In the genomic region with DNA sequence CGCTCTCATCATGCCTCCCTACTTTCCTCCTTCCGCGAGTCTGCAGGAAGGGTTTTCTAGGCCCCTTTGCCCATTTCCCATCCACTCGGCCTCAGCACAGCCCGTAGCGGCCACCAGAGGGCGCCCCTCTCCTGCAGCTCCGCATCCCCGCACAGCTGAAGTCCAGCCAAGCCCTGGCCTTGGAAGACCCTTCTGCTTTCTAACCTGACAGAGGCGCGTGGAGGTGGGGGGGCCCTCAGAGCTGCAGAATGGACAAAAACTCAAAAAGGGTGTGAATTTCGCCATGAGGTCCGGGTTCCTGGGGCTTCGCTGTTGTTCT, we compare ENCODE assay signal across 8 cellular contexts.
A peak's percentile ranks its signal among the peaks of the same experiment; 100 is the strongest.
DNase-seq lines count a peak whose midpoint lies in the region; ATAC-seq, FAIRE-seq and TF ChIP-seq lines count a peak whose summit lies in the region.
"Not testable (repeated sequence)": the region's sequence is repeated elsewhere in the genome, so short reads cannot be mapped to it uniquely, and the experiment has no call there.

No MANE protein-coding gene starts in this region.

- H3K27me3 Mint-ChIP-seq in memory B cell; stimulated activated naive CD8-positive, alpha-beta T cell treated with anti-CD3 and anti-CD28 coated beads, Interleukin-15, amount 100 ng/mL, for 72 hours: not testable (repeated sequence)

- not testable (repeated sequence) for H3K36me3 Mint-ChIP-seq in activated naive CD4-positive, alpha-beta T cell treated with anti-CD3 and anti-CD28 coated beads, Interleukin-2, amount 50 U/mL, for 72 hours; memory B cell

- not testable (repeated sequence) for TF ChIP-seq POLR2A in GM12892 (IDR thresholded peaks at IDR 0.05; ENCODE audit: low read depth, low read length)

- intact Hi-C loops in Right ventricle myocardium inferior (cut with DNase I) = not testable (repeated sequence)

- peak; percentile 92 for FAIRE-seq in GM12892 (lab: Jason Lieb, UNC)

- DNase-seq in GM12892 (ENCODE audit: insufficient read length); activated naive CD4-positive, alpha-beta T cell treated with anti-CD3 and anti-CD28 coated beads, Interleukin-2, amount 50 U/mL, for 72 hours (ENCODE audit: low spot score in 2 of 2); Right ventricle myocardium inferior (ENCODE audit: missing footprints); memory B cell (ENCODE audit: low spot score in 2 of 2); stimulated activated naive CD8-positive, alpha-beta T cell treated with anti-CD3 and anti-CD28 coated beads, Interleukin-15, amount 100 ng/mL, for 72 hours: not testable (repeated sequence)

- not testable (repeated sequence) for H3K27ac Mint-ChIP-seq in activated naive CD4-positive, alpha-beta T cell treated with anti-CD3 and anti-CD28 coated beads, Interleukin-2, amount 50 U/mL, for 72 hours; memory B cell; stimulated activated naive CD8-positive, alpha-beta T cell treated with anti-CD3 and anti-CD28 coated beads, Interleukin-15, amount 100 ng/mL, for 72 hours

- H3K9me3 Mint-ChIP-seq in activated naive CD4-positive, alpha-beta T cell treated with anti-CD3 and anti-CD28 coated beads, Interleukin-2, amount 50 U/mL, for 72 hours; memory B cell; stimulated activated naive CD8-positive, alpha-beta T cell treated with anti-CD3 and anti-CD28 coated beads, Interleukin-15, amount 100 ng/mL, for 72 hours: not testable (repeated sequence)

- ATAC-seq in GM21367 (IDR thresholded peaks at IDR 0.05; ENCODE audit: unreplicated experiment) (peak; percentile 51), HG02938 (IDR thresholded peaks at IDR 0.05; ENCODE audit: unreplicated experiment) (peak; percentile 71), SK-N-SH treated with all-trans-retinoic acid at 6 μM for 48 hours (peak; percentile 97), Right ventricle myocardium inferior (peak; percentile 54), memory B cell (ENCODE audit: low read depth) (peak; percentile 61)
- ATAC-seq in activated naive CD4-positive, alpha-beta T cell treated with anti-CD3 and anti-CD28 coated beads, Interleukin-2, amount 50 U/mL, for 72 hours = peak; percentile 79 to 81
- peak; percentile 74 for ATAC-seq in stimulated activated naive CD8-positive, alpha-beta T cell treated with anti-CD3 and anti-CD28 coated beads, Interleukin-15, amount 100 ng/mL, for 72 hours

- H3K4me1 Mint-ChIP-seq in memory B cell; stimulated activated naive CD8-positive, alpha-beta T cell treated with anti-CD3 and anti-CD28 coated beads, Interleukin-15, amount 100 ng/mL, for 72 hours: not testable (repeated sequence)

- H3K4me3 Mint-ChIP-seq in memory B cell; stimulated activated naive CD8-positive, alpha-beta T cell treated with anti-CD3 and anti-CD28 coated beads, Interleukin-15, amount 100 ng/mL, for 72 hours: not testable (repeated sequence)
